Comparison of ENCODE assay signal across 17 cellular contexts in genomic region chr12:131642771-131643170, GRCh38.
DNase-seq lines count a peak whose midpoint lies in the region; ATAC-seq and TF ChIP-seq lines count a peak whose summit lies in the region.
"Had no signal": no experiment of that assay in that cellular context is flagged by ENCODE, and none has a peak within 500 bp of the region (broad histone marks: within the 10 kb centered on the region; RNA-seq: fewer than 3 reads in every experiment).

No MANE protein-coding gene starts in this region.

- no peaks in the 10 kb centered on the region for H3K4me1 ChIP-seq in endodermal cell (ENCODE audit: control insufficient read depth, insufficient read depth, low read length)
- no peaks in the 10 kb centered on the region; the same call in 1 of the 2 replicates for H3K4me1 ChIP-seq in BE2C

- no peak overlapping the region for H3K27ac Mint-ChIP-seq in endodermal cell
- H3K27ac Mint-ChIP-seq: B cell; CD4-positive, CD25-positive, alpha-beta regulatory T cell; CD8-positive, alpha-beta memory T cell had no signal

- H3K27me3 ChIP-seq in H7 (ENCODE audit: control insufficient read depth, insufficient read depth, low read length) (0 out of 2 replicates have a peak, but pooled peaks cover 2% of the 10 kb centered on the region), endodermal cell (ENCODE audit: control insufficient read depth, insufficient read depth, low read length, poor library complexity, severe bottlenecking) (no peaks in the 10 kb centered on the region), BE2C (no peaks in the 10 kb centered on the region)

- H3K36me3 ChIP-seq in H7 (replicated peaks; ENCODE audit: control insufficient read depth, insufficient read depth, low read length) (no peaks in the 10 kb centered on the region), endodermal cell (ENCODE audit: control insufficient read depth, insufficient read depth, low read length) (no peaks in the 10 kb centered on the region), BE2C (no peaks in the 10 kb centered on the region)

- H3K9ac ChIP-seq in endodermal cell (ENCODE audit: extremely low read depth, low read length, poor library complexity, severe bottlenecking): no peak overlapping the region

- no peak overlapping the region for H3K27ac ChIP-seq in endodermal cell (ENCODE audit: low read depth, low read length)

- ATAC-seq in HG03432 (IDR thresholded peaks at IDR 0.05; ENCODE audit: unreplicated experiment): no peak

- H3K4me1 Mint-ChIP-seq in endodermal cell: peaks cover 15% of the 10 kb centered on the region
- H3K4me1 Mint-ChIP-seq: B cell; CD4-positive, CD25-positive, alpha-beta regulatory T cell; CD8-positive, alpha-beta memory T cell had no signal

- WGBS in endodermal cell (ENCODE audit: insufficient coverage in 1 of 2, insufficient read length in 1 of 2), 2 experiments: 94 to 98% methylated on average over 16 to 17 of the region's 17 CpGs

- H3K4me3 ChIP-seq in H7 (ENCODE audit: insufficient read depth, low read depth, low read length) (no peak overlapping the region), endodermal cell (ENCODE audit: low read length) (no peak overlapping the region), BE2C (ENCODE audit: low read depth, low read length) (no peak overlapping the region)

- no peak overlapping the region for H3K4me3 Mint-ChIP-seq in endodermal cell
- H3K4me3 Mint-ChIP-seq: B cell; CD4-positive, CD25-positive, alpha-beta regulatory T cell; CD8-positive, alpha-beta memory T cell had no signal

- no peaks in the 10 kb centered on the region for H3K27me3 Mint-ChIP-seq in endodermal cell (ENCODE audit: insufficient read depth)
- H3K27me3 Mint-ChIP-seq: CD4-positive, CD25-positive, alpha-beta regulatory T cell had no signal

- no peaks in the 10 kb centered on the region for H3K36me3 Mint-ChIP-seq in endodermal cell (ENCODE audit: low read depth)
- H3K36me3 Mint-ChIP-seq: CD4-positive, CD25-positive, alpha-beta regulatory T cell had no signal

- no peaks in the 10 kb centered on the region for H3K9me3 ChIP-seq in endodermal cell (ENCODE audit: control insufficient read depth, low read length)
- H3K9me3 ChIP-seq in BE2C: no peaks in the 10 kb centered on the region

- TF ChIP-seq CTCF in endodermal cell (conservative IDR thresholded peaks at IDR 0.05) (no peak), BE2C (IDR thresholded peaks at IDR 0.05; ENCODE audit: low read depth, low read length) (no peak)

- DNase-seq in H7 (peak; percentile 32), endodermal cell (peak; percentile 37), islet precursor cell (peak; percentile 49), BE2C (no peak)
- DNase-seq in activated CD4-positive, CD25-positive, alpha-beta regulatory T cell (lab: John Stamatoyannopoulos, UW): no peak
- DNase-seq: C1 segment of cervical spinal cord; CD4-positive, CD25-positive, alpha-beta regulatory T cell; CD8-positive, alpha-beta memory T cell; COR-L47; DMS 273 treated with DMSO at 0.1 percent for 48 hours; DND-41; GOT3; HCEC 1CT; IMR-90; KBM-7 had no signal

- H3K9me3 Mint-ChIP-seq in endodermal cell: no peaks in the 10 kb centered on the region
- H3K9me3 Mint-ChIP-seq: CD8-positive, alpha-beta memory T cell had no signal

Comparison
In these comparisons a context has a peak if more than half of its experiments do, and no peak if none do; other contexts are left out.
1. DNase-seq: peak in H7 (single experiment), endodermal cell (single experiment) and islet precursor cell (single experiment); none in activated CD4-positive, CD25-positive, alpha-beta regulatory T cell (0 of 4) and BE2C (single experiment).